Comparison of ENCODE assay signal across 14 cellular contexts in genomic region chr15:62887113-62887570, GRCh38.
DNase-seq lines count a peak whose midpoint lies in the region; ATAC-seq, FAIRE-seq and TF ChIP-seq lines count a peak whose summit lies in the region.
"Had no signal": no experiment of that assay in that cellular context is flagged by ENCODE, and none has a peak within 500 bp of the region (broad histone marks: within the 10 kb centered on the region; RNA-seq: fewer than 3 reads in every experiment).

No MANE protein-coding gene starts in this region.

- peak overlapping the region; percentile 42; the same call in 1 of the 2 replicates for H3K18ac ChIP-seq in IMR-90 (ENCODE audit: low read depth, low read length)

- intact Hi-C loops in IMR-90 (cut with micrococcal nuclease) (no loop called here), endothelial cell of umbilical vein (cut with micrococcal nuclease) (no loop called here)

- no peaks in the 10 kb centered on the region for H3K79me1 ChIP-seq in IMR-90 (ENCODE audit: low read depth in 1 of 2, low read length in 2 of 2)

- peak overlapping the region; percentile 26; the same call in 1 of the 2 replicates for H3K56ac ChIP-seq in IMR-90 (ENCODE audit: extremely low read depth, insufficient read depth, low read length)

- H2BK5ac ChIP-seq in IMR-90 (ENCODE audit: low read depth, low read length, poor library complexity, severe bottlenecking) = no peak overlapping the region

- H3K4me1 Mint-ChIP-seq in nephron progenitor cell = peaks cover 54% of the 10 kb centered on the region

- no peak overlapping the region for H4K5ac ChIP-seq in IMR-90 (ENCODE audit: low read depth, low read length)

- H3K36me3 Mint-ChIP-seq in nephron progenitor cell (ENCODE audit: low read depth) = no peaks in the 10 kb centered on the region

- peak overlapping the region; percentile 83 for H3K4me2 ChIP-seq in IMR-90 (ENCODE audit: low read depth, low read length)
- peak overlapping the region; percentile 19 for H3K4me2 ChIP-seq in endothelial cell of umbilical vein (ENCODE audit: insufficient read depth, low read length)

- peaks cover 13% of the 10 kb centered on the region for H3K27me3 Mint-ChIP-seq in nephron progenitor cell (ENCODE audit: low read depth, poor library complexity)

- H3K23ac ChIP-seq in IMR-90 (ENCODE audit: low read depth, low read length) = no peak overlapping the region; the same call in 1 of the 2 replicates

- H2BK120ac ChIP-seq in IMR-90 (ENCODE audit: low read depth, low read length) = peak overlapping the region; percentile 66

- DNase-seq in IMR-90 (peak; percentile 49), endothelial cell of umbilical vein (ENCODE audit: low read depth, low spot score) (no peak), nephron progenitor cell (no peak), urothelium cell line (ENCODE audit: low spot score) (no peak)
- DNase-seq: adrenal gland, kidney, NCI-H1930, OCI-M1, T-helper 9 cell had no signal

- no peaks in the 10 kb centered on the region for H3K79me2 ChIP-seq in ACC112 (ENCODE audit: control insufficient read depth, insufficient read depth, low read length, unreplicated experiment)
- H3K79me2 ChIP-seq in endothelial cell of umbilical vein (ENCODE audit: control insufficient read depth, insufficient read depth, low read length) = no peaks in the 10 kb centered on the region
- H3K79me2 ChIP-seq: parathyroid adenoma had no signal

- WGBS in IMR-90 (ENCODE audit: extremely low coverage in 2 of 2, insufficient read length in 1 of 2), 2 experiments = no CpG with 5 or more reads among the region's 7 CpGs

- H2AK5ac ChIP-seq in IMR-90 (ENCODE audit: low read depth, low read length) = peak overlapping the region; percentile 0; the same call in 1 of the 2 replicates

- peak overlapping the region; percentile 57 for H3K27ac Mint-ChIP-seq in nephron progenitor cell

- TF ChIP-seq CTCF in IMR-90 (conservative IDR thresholded peaks at IDR 0.05; ENCODE audit: low read depth, low read length) (no peak), endothelial cell of umbilical vein (IDR thresholded peaks at IDR 0.05; ENCODE audit: extremely low read depth in 1 of 2, insufficient read depth in 1 of 2, low read depth in 1 of 2, low read length in 2 of 2) (no peak), nephron progenitor cell (IDR thresholded peaks at IDR 0.05) (no peak)

- H3K9ac ChIP-seq in IMR-90 (ENCODE audit: low read depth, low read length) (no peak overlapping the region), endothelial cell of umbilical vein (replicated peaks; ENCODE audit: extremely low read depth, insufficient read depth, low read length) (no peak overlapping the region)
- H3K9ac ChIP-seq: parathyroid adenoma had no signal

- POLR2A ChIA-PET in IMR-90 (lab: Charles Lee; ENCODE audit: unreplicated experiment) = interaction anchor here (0.9 to 1.2 kb wide), 2 partner anchors 158 to 161 kb away, joined by 3 read pairs; no protein-coding TSS in a partner anchor
- POLR2A ChIA-PET in endothelial cell of umbilical vein (lab: Charles Lee) = interaction anchor here (1.6 kb wide), 1 partner anchor 155 kb away, joined by 3 read pairs; the partner anchor contains the start of gene TPM1

- FAIRE-seq in endothelial cell of umbilical vein (lab: Jason Lieb, UNC) (no peak), urothelium cell line (lab: Jason Lieb, UNC) (no peak)
- FAIRE-seq: kidney had no signal

- peak overlapping the region; percentile 53 for H3K4me3 Mint-ChIP-seq in nephron progenitor cell

- peak overlapping the region; percentile 45; the same call in 2 of the 3 replicates for H2BK15ac ChIP-seq in IMR-90 (ENCODE audit: low read depth, low read length)

- H3K4ac ChIP-seq in IMR-90 (ENCODE audit: low read depth, low read length) = peak overlapping the region; percentile 40; the same call in 1 of the 2 replicates

- dilution Hi-C loops in IMR-90 (cut with HindIII; ENCODE audit: low sequenced_read_pairs, unreplicated experiment) = no loop called here
- dilution Hi-C loops in endothelial cell of umbilical vein (cut with MboI; ENCODE audit: extremely low pct_ligation_motif_present, low sequenced_read_pairs) = no loop called here

- H3K27ac ChIP-seq in ACC112 (ENCODE audit: low read depth, low read length) = peak overlapping the region; percentile 12; the same call in 1 of the 2 replicates
- no peak overlapping the region for H3K27ac ChIP-seq in IMR-90 (ENCODE audit: insufficient read depth, low read length)
- no peak overlapping the region for H3K27ac ChIP-seq in endothelial cell of umbilical vein (ENCODE audit: insufficient read depth, low read depth, low read length)
- H3K27ac ChIP-seq: adrenal gland, parathyroid adenoma had no signal

- BruUV-seq in IMR-90 (replicated peaks; lab: Mats Ljungman, UMichigan) = no TSS peak
- BruUV-seq in endothelial cell of umbilical vein (replicated peaks; lab: Mats Ljungman, UMichigan) = no TSS peak

- H3K9me1 ChIP-seq in IMR-90 (ENCODE audit: insufficient read depth, low read length) (peaks cover 10% of the 10 kb centered on the region), endothelial cell of umbilical vein (replicated peaks; ENCODE audit: control insufficient read depth, extremely low read depth, insufficient read depth, low read length) (no peaks in the 10 kb centered on the region)

- in situ Hi-C loops in IMR-90 (cut with MboI; ENCODE audit: low sequenced_read_pairs) = no loop called here

- H3K9me3 ChIP-seq in IMR-90 (ENCODE audit: control insufficient read depth, insufficient read depth, low read length) = no peaks in the 10 kb centered on the region
- no peaks in the 10 kb centered on the region for H3K9me3 ChIP-seq in endothelial cell of umbilical vein (replicated peaks; ENCODE audit: control insufficient read depth, insufficient read depth, low read length)
- H3K9me3 ChIP-seq: adrenal gland had no signal

- no peaks in the 10 kb centered on the region for H3K27me3 ChIP-seq in ACC112 (ENCODE audit: insufficient read depth, low read length)
- no peaks in the 10 kb centered on the region for H3K27me3 ChIP-seq in IMR-90 (ENCODE audit: control insufficient read depth, insufficient read depth, low read length)
- no peaks in the 10 kb centered on the region for H3K27me3 ChIP-seq in endothelial cell of umbilical vein (ENCODE audit: control insufficient read depth in 2 of 2, insufficient read depth in 2 of 2, low read length in 2 of 2)
- H3K27me3 ChIP-seq: adrenal gland had no signal

- H3K9me3 Mint-ChIP-seq in nephron progenitor cell = no peaks in the 10 kb centered on the region

- H3K4me3 ChIP-seq in ACC112 (ENCODE audit: low read depth, low read length) (peak overlapping the region; percentile 61), IMR-90 (ENCODE audit: insufficient read depth, low read depth, low read length) (no peak overlapping the region), endothelial cell of umbilical vein (replicated peaks in 1 of 3; ENCODE audit: insufficient read depth in 1 of 3, low read depth in 1 of 3, low read length in 3 of 3) (no peak overlapping the region)
- H3K4me3 ChIP-seq: adrenal gland had no signal

- peak overlapping the region in 1 of 2 experiments; percentile 71; a peak in 1 of 4 replicates for H4K8ac ChIP-seq in IMR-90 (ENCODE audit: low read depth in 2 of 2, low read length in 2 of 2)

- H4K91ac ChIP-seq in IMR-90 (ENCODE audit: insufficient read depth, low read depth, low read length) = peak overlapping the region; percentile 50; the same call in 1 of the 2 replicates

- H2BK20ac ChIP-seq in IMR-90 (ENCODE audit: low read depth, low read length) = peak overlapping the region; percentile 50

- CTCF ChIA-PET in IMR-90 (lab: Yijun Ruan, JAX) (interaction anchor here (1.2 kb wide), 1 partner anchor 15 kb away, joined by 4 read pairs; no protein-coding TSS in a partner anchor), endothelial cell of umbilical vein (lab: Charles Lee) (interaction anchor here (1.4 to 2.4 kb wide), 2 partner anchors 12 to 158 kb away, joined by 3 to 7 read pairs; no protein-coding TSS in a partner anchor)

- no peak for TF ChIP-seq POLR2A in IMR-90 (IDR thresholded peaks at IDR 0.05; ENCODE audit: low read depth, low read length)
- no peak for TF ChIP-seq POLR2A in endothelial cell of umbilical vein (IDR thresholded peaks at IDR 0.05; ENCODE audit: low read depth, low read length)

- peak overlapping the region; percentile 11; the same call in 1 of the 2 replicates for H3K14ac ChIP-seq in IMR-90 (replicated peaks; ENCODE audit: low read depth, low read length)

- H4K20me1 ChIP-seq in IMR-90 (ENCODE audit: insufficient read depth, low read length) (no peaks in the 10 kb centered on the region), endothelial cell of umbilical vein (replicated peaks; ENCODE audit: control insufficient read depth, extremely low read depth, insufficient read depth, low read length) (no peaks in the 10 kb centered on the region)

- peak overlapping the region; percentile 80 for H2AFZ ChIP-seq in ACC112 (ENCODE audit: low read length, unreplicated experiment)
- peak overlapping the region; percentile 78 for H2AFZ ChIP-seq in IMR-90 (replicated peaks; ENCODE audit: low read length, poor library complexity)
- peak overlapping the region; percentile 90 for H2AFZ ChIP-seq in endothelial cell of umbilical vein (ENCODE audit: low read depth, low read length)
- H2AFZ ChIP-seq: parathyroid adenoma had no signal

- ATAC-seq in IMR-90 (ENCODE audit: low read depth) (no peak; the same call in 1 of the 2 replicates), HG03457 (IDR thresholded peaks at IDR 0.05; ENCODE audit: unreplicated experiment) (no peak), HG02840 (IDR thresholded peaks at IDR 0.05; ENCODE audit: low FRiP score, unreplicated experiment) (no peak), GM18907 (IDR thresholded peaks at IDR 0.05; ENCODE audit: unreplicated experiment) (no peak)

- no peaks in the 10 kb centered on the region for H3K36me3 ChIP-seq in ACC112 (ENCODE audit: insufficient read depth, low read length)
- no peaks in the 10 kb centered on the region for H3K36me3 ChIP-seq in IMR-90 (ENCODE audit: control insufficient read depth, insufficient read depth, low read length)
- H3K36me3 ChIP-seq in endothelial cell of umbilical vein (ENCODE audit: control insufficient read depth in 2 of 2, extremely low read depth in 1 of 2, insufficient read depth in 2 of 2, low read length in 2 of 2) = no peaks in the 10 kb centered on the region
- H3K36me3 ChIP-seq: adrenal gland had no signal

- peaks cover 37% of the 10 kb centered on the region for H3K4me1 ChIP-seq in ACC112 (ENCODE audit: control insufficient read depth, insufficient read depth, low read length, unreplicated experiment)
- peaks cover 24% of the 10 kb centered on the region for H3K4me1 ChIP-seq in IMR-90 (ENCODE audit: control insufficient read depth, insufficient read depth, low read length)
- peaks cover 30% of the 10 kb centered on the region for H3K4me1 ChIP-seq in endothelial cell of umbilical vein (ENCODE audit: control insufficient read depth, extremely low read depth, insufficient read depth, low read length)
- H3K4me1 ChIP-seq: adrenal gland, parathyroid adenoma had no signal

- no peak for TF ChIP-seq RAD21 in IMR-90 (IDR thresholded peaks at IDR 0.05; ENCODE audit: low read length)

- no peak overlapping the region for H2AK9ac ChIP-seq in IMR-90 (replicated peaks; ENCODE audit: low read depth, low read length, poor library complexity)

TF ChIP-seq in IMR-90, 13 proteins besides CTCF, POLR2A, EP300 and RAD21 (continues in another document):
- TF ChIP-seq BHLHE40 (IDR thresholded peaks at IDR 0.05; ENCODE audit: low read depth, low read length) = no peak

TF ChIP-seq in endothelial cell of umbilical vein, 7 proteins besides CTCF, POLR2A, EP300 and RAD21 (continues in another document):
- no peak for TF ChIP-seq EZH2 (IDR thresholded peaks at IDR 0.05; ENCODE audit: borderline replicate concordance, low read depth, low read length, severe bottlenecking)
